Comparison of ENCODE assay signal across 25 cellular contexts in the genomic region with DNA sequence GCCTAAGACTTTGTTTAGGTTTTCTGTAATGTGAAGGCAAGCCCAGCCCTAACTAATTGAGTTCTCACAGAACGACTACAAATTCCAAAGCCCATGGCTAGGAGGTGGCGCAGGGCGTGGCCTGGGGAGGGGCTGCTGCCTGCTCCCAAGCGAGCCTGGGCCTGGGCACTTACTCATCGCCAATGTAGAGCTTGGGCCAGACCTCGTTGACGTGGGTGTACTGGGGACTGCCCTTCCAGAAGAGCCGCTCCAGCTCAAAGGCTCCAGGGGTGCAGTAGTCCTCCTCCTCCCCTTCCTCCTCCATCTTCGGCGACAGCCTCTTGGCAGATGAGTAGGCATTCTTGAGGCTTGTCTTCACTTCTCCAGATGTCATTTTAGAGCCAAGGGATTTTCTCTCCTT. TPM values are rescaled to one million over a fixed set of nuclear protein-coding genes. Genes with fewer than 3 reads are reported as not detected.
DNase-seq lines count a peak whose midpoint lies in the region; ATAC-seq and TF ChIP-seq lines count a peak whose summit lies in the region.
"Had no signal": no experiment of that assay in that cellular context is flagged by ENCODE, and none has a peak within 500 bp of the region (broad histone marks: within the 10 kb centered on the region; RNA-seq: fewer than 3 reads in every experiment).

No MANE protein-coding gene starts in this region.

- H3K27ac Mint-ChIP-seq in neural progenitor cell = no peak overlapping the region
- H3K27ac Mint-ChIP-seq: activated naive CD4-positive, alpha-beta T cell treated with anti-CD3 and anti-CD28 coated beads, Interleukin-2, amount 50 U/mL, for 24 hours; activated T-helper 17 cell treated with anti-CD3 and anti-CD28 coated beads, Interleukin-2, amount 50 U/mL, for 72 hours; CD4-positive, alpha-beta T cell; nephron had no signal

- DNase-seq in ELF-1 (ENCODE audit: low read depth, low spot score) (peak; percentile 28), MG63 (peak; percentile 72), neural progenitor cell (ENCODE audit: low spot score) (no peak), NCI-H1417 treated with DMSO at 0.1 percent for 48 hours (lab: John Stamatoyannopoulos, UW) (no peak)
- no peak for DNase-seq in stimulated activated CD4-positive, alpha-beta T cell treated with anti-CD3 and anti-CD28 coated beads, Interleukin-1b, Interleukin-23, amount 100 ng/mL, for 48 hours
- DNase-seq in stimulated activated CD4-positive, alpha-beta T cell treated with anti-CD3 and anti-CD28 coated beads, Interleukin-4, amount 100 ng/mL, for 1 hour = no peak
- DNase-seq: anterior cingulate cortex; CD4-positive, alpha-beta T cell; dorsolateral prefrontal cortex; hippocampal formation; Karpas-422; NCI-H187 treated with DMSO at 0.1 percent for 48 hours; NCI-H526 treated with DMSO at 0.1 percent for 48 hours; stimulated activated CD4-positive, alpha-beta T cell treated with anti-CD3 and anti-CD28 coated beads, Interleukin-15, amount 100 ng/mL, for 24 hours; stimulated activated CD8-positive, alpha-beta memory T cell treated with anti-CD3 and anti-CD28 coated beads, Interleukin-4, amount 100 ng/mL, for 48 hours; transverse colon; WERI-Rb-1 had no signal

- no peaks in the 10 kb centered on the region for H4K20me1 ChIP-seq in neural progenitor cell (ENCODE audit: low read depth)

- peak; percentile 89 for ATAC-seq in esophagus mucosa
- ATAC-seq in GM18511 (IDR thresholded peaks at IDR 0.05; ENCODE audit: unreplicated experiment) = no peak
- ATAC-seq: activated T-helper 17 cell treated with anti-CD3 and anti-CD28 coated beads, Interleukin-2, amount 50 U/mL, for 72 hours; gastroesophageal sphincter; sciatic nerve had no signal

- H3F3A ChIP-seq in neural progenitor cell (ENCODE audit: low read depth) = no peaks in the 10 kb centered on the region

- no peak for TF ChIP-seq CTCF in neural progenitor cell (IDR thresholded peaks at IDR 0.05)

- H2AFZ ChIP-seq in neural progenitor cell (replicated peaks) = peak overlapping the region; percentile 52

- H3K4me2 ChIP-seq in neural progenitor cell = no peak overlapping the region

- H3K79me2 ChIP-seq in neural progenitor cell (ENCODE audit: low read depth) = no peaks in the 10 kb centered on the region

- H3K27me3 Mint-ChIP-seq in neural progenitor cell (ENCODE audit: insufficient read depth, low read depth) = peaks cover 6% of the 10 kb centered on the region
- H3K27me3 Mint-ChIP-seq: activated naive CD4-positive, alpha-beta T cell treated with anti-CD3 and anti-CD28 coated beads, Interleukin-2, amount 50 U/mL, for 24 hours; activated T-helper 17 cell treated with anti-CD3 and anti-CD28 coated beads, Interleukin-2, amount 50 U/mL, for 72 hours; CD4-positive, alpha-beta T cell; central memory CD8-positive, alpha-beta T cell had no signal

- H3K9me3 ChIP-seq in MG63 = no peaks in the 10 kb centered on the region
- no peaks in the 10 kb centered on the region for H3K9me3 ChIP-seq in neural progenitor cell (ENCODE audit: low read depth)
- H3K9me3 ChIP-seq: gastroesophageal sphincter, transverse colon had no signal

- H3K27me3 ChIP-seq in MG63 (no peaks in the 10 kb centered on the region), neural progenitor cell (no peaks in the 10 kb centered on the region)
- H3K27me3 ChIP-seq: dorsolateral prefrontal cortex, gastroesophageal sphincter, transverse colon had no signal

- H3K4me3 Mint-ChIP-seq in neural progenitor cell = no peak overlapping the region
- H3K4me3 Mint-ChIP-seq: activated naive CD4-positive, alpha-beta T cell treated with anti-CD3 and anti-CD28 coated beads, Interleukin-2, amount 50 U/mL, for 24 hours; activated T-helper 17 cell treated with anti-CD3 and anti-CD28 coated beads, Interleukin-2, amount 50 U/mL, for 72 hours; CD4-positive, alpha-beta T cell; central memory CD8-positive, alpha-beta T cell; nephron had no signal

- H3K4me3 ChIP-seq in MG63 (no peak overlapping the region), neural progenitor cell (no peak overlapping the region)
- H3K4me3 ChIP-seq: dorsolateral prefrontal cortex, gastroesophageal sphincter, transverse colon had no signal

- H3K9ac ChIP-seq in neural progenitor cell = no peak overlapping the region

- H3K36me3 ChIP-seq in MG63 (no peaks in the 10 kb centered on the region), neural progenitor cell (no peaks in the 10 kb centered on the region)
- H3K36me3 ChIP-seq: gastroesophageal sphincter, transverse colon, WERI-Rb-1 had no signal

- no peak overlapping the region for H3K27ac ChIP-seq in neural progenitor cell
- H3K27ac ChIP-seq: dorsolateral prefrontal cortex, gastroesophageal sphincter, transverse colon, WERI-Rb-1 had no signal

- no peaks in the 10 kb centered on the region for H3K36me3 Mint-ChIP-seq in neural progenitor cell
- H3K36me3 Mint-ChIP-seq: activated naive CD4-positive, alpha-beta T cell treated with anti-CD3 and anti-CD28 coated beads, Interleukin-2, amount 50 U/mL, for 24 hours had no signal

- no peaks in the 10 kb centered on the region for H3K9me3 Mint-ChIP-seq in neural progenitor cell
- H3K9me3 Mint-ChIP-seq: activated naive CD4-positive, alpha-beta T cell treated with anti-CD3 and anti-CD28 coated beads, Interleukin-2, amount 50 U/mL, for 24 hours; activated T-helper 17 cell treated with anti-CD3 and anti-CD28 coated beads, Interleukin-2, amount 50 U/mL, for 72 hours; CD4-positive, alpha-beta T cell; central memory CD8-positive, alpha-beta T cell; nephron had no signal

- H3K4me1 Mint-ChIP-seq in neural progenitor cell = peaks cover 12% of the 10 kb centered on the region
- H3K4me1 Mint-ChIP-seq: activated naive CD4-positive, alpha-beta T cell treated with anti-CD3 and anti-CD28 coated beads, Interleukin-2, amount 50 U/mL, for 24 hours; activated T-helper 17 cell treated with anti-CD3 and anti-CD28 coated beads, Interleukin-2, amount 50 U/mL, for 72 hours; central memory CD8-positive, alpha-beta T cell had no signal

- no peaks in the 10 kb centered on the region for H3K4me1 ChIP-seq in neural progenitor cell
- H3K4me1 ChIP-seq: transverse colon had no signal

RNA-seq across cellular contexts. Expression of a gene that starts 53.3 kb away (rescaled TPM):
- total RNA-seq in MG63 (2014; rRNA removed; shearing (Covaris generic); ENCODE audit: low replicate concordance) = 6.9 and 15.0 TPM in 2 replicates
- total RNA-seq in esophagus mucosa = 29.6 TPM
- total RNA-seq in neural progenitor cell (ENCODE audit: low replicate concordance) = 25.7 and 39.5 TPM in 2 replicates

Comparison
In these comparisons a context has a peak if more than half of its experiments do, and no peak if none do; other contexts are left out.
1. DNase-seq: peak in ELF-1 (single experiment) and MG63 (single experiment); none in neural progenitor cell (single experiment), stimulated activated CD4-positive, alpha-beta T cell treated with anti-CD3 and anti-CD28 coated beads, Interleukin-1b, Interleukin-23, amount 100 ng/mL, for 48 hours (single experiment), NCI-H1417 treated with DMSO at 0.1 percent for 48 hours (single experiment) and stimulated activated CD4-positive, alpha-beta T cell treated with anti-CD3 and anti-CD28 coated beads, Interleukin-4, amount 100 ng/mL, for 1 hour (single experiment).